In the genomic region with DNA sequence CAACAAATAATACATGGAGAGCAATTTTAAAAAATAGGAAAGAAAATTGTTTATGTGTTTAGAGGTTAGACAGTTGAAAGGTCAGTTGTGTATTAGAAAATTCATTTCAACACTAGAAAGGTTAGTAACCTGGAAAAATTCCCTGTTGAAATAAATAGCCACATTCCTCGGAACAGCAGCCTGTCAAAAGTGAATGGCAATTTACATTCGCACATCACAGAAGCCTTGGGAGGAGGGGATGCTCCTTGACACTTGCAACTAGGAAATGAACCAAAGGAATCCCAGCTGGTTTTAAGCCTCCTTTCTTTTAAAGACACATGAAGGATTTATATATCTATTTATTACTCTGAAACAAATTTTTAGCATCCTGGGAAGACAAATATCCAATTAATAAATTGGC, we compare ENCODE assay signal across 22 cellular contexts.
"Had no signal": no experiment of that assay in that cellular context is flagged by ENCODE, and none has a peak within 500 bp of the region (broad histone marks: within the 10 kb centered on the region; RNA-seq: fewer than 3 reads in every experiment).

No MANE protein-coding gene starts in this region.

- H3K36me3 ChIP-seq: left lung, ovary, right atrium auricular region, stomach, thyroid gland, vagina had no signal

- H3K4me1 ChIP-seq: left lung, right atrium auricular region, stomach, thyroid gland, vagina had no signal

- H3K27ac ChIP-seq: coronary artery, left lung, ovary, right atrium auricular region, stomach, thyroid gland, vagina had no signal

- H3K4me3 ChIP-seq: coronary artery, left lung, ovary, right atrium auricular region, smooth muscle cell, stomach, thyroid gland, vagina had no signal

- H3K9me3 ChIP-seq: left lung, ovary, right atrium auricular region, stomach, thyroid gland, vagina had no signal

- DNase-seq: dermis blood vessel endothelial cell; effector memory CD8-positive, alpha-beta T cell; hypothalamus; left cardiac atrium; left lung; mesenchymal stem cell; midbrain; naive thymus-derived CD4-positive, alpha-beta T cell; occipital lobe; ovary; stimulated activated CD4-positive, alpha-beta T cell treated with anti-CD3 and anti-CD28 coated beads, Interleukin-12 subunit alpha, Interleukin-12 subunit beta, amount 100 ng/mL, for 4 hours; stimulated activated CD4-positive, alpha-beta T cell treated with anti-CD3 and anti-CD28 coated beads, Interleukin-1b, Interleukin-23, amount 100 ng/mL, for 48 hours; stimulated activated CD4-positive, alpha-beta T cell treated with anti-CD3 and anti-CD28 coated beads, Interleukin-4, amount 100 ng/mL, for 1 hour; stimulated activated CD8-positive, alpha-beta memory T cell treated with anti-CD3 and anti-CD28 coated beads, Interleukin-4, amount 100 ng/mL, for 48 hours; stimulated activated naive CD4-positive, alpha-beta T cell treated with Interleukin-2 at 50 U/mL for 16 hours; stomach; thyroid gland; trophoblast cell had no signal

- H3K4me2 ChIP-seq: smooth muscle cell had no signal

- H3K27me3 ChIP-seq: left lung, ovary, right atrium auricular region, stomach, thyroid gland, vagina had no signal
